8 cellular contexts compared by ENCODE assay signal in genomic region chr7:55432937-55433784, GRCh38.
DNase-seq lines count a peak whose midpoint lies in the region; ATAC-seq, FAIRE-seq and TF ChIP-seq lines count a peak whose summit lies in the region.

No MANE protein-coding gene starts in this region.

- H3K79me2 ChIP-seq in PC-9 (ENCODE audit: low read depth) (no peaks in the 10 kb centered on the region), endothelial cell of umbilical vein (ENCODE audit: control insufficient read depth, insufficient read depth, low read length) (no peaks in the 10 kb centered on the region), osteoblast (ENCODE audit: insufficient read depth, low read length) (no peaks in the 10 kb centered on the region)

- peak; percentile 62 for DNase-seq in EH (ENCODE audit: low read depth)
- DNase-seq in HuH-7 (ENCODE audit: low spot score): peak; percentile 93
- peak; percentile 47 to 79 for DNase-seq in PC-9
- DNase-seq in endothelial cell of umbilical vein (ENCODE audit: low read depth, low spot score): peak; percentile 36
- DNase-seq in osteoblast (ENCODE audit: insufficient read length, low spot score, missing footprints): no peak
- DNase-seq in activated effector memory CD4-positive, alpha-beta T cell treated with Interleukin-2 at 50 U/mL for 16 hours: no peak
- DNase-seq in stimulated activated CD4-positive, alpha-beta T cell treated with anti-CD3 and anti-CD28 coated beads, Interleukin-2, amount 100 ng/mL, for 48 hours: no peak

- H3K4me2 ChIP-seq in PC-9 (no peak overlapping the region), endothelial cell of umbilical vein (ENCODE audit: insufficient read depth, low read length) (no peak overlapping the region), osteoblast (ENCODE audit: insufficient read depth, low read length) (no peak overlapping the region)

- BruUV-seq in PC-9 (replicated peaks; lab: Mats Ljungman, UMichigan) (no TSS peak), endothelial cell of umbilical vein (replicated peaks; lab: Mats Ljungman, UMichigan) (no TSS peak)

- no peak overlapping the region for H3K27ac ChIP-seq in PC-9
- H3K27ac ChIP-seq in endothelial cell of umbilical vein (ENCODE audit: insufficient read depth, low read depth, low read length): no peak overlapping the region
- H3K27ac ChIP-seq in osteoblast (ENCODE audit: low read depth, low read length): no peak overlapping the region

- no peaks in the 10 kb centered on the region for H4K20me1 ChIP-seq in PC-9 (ENCODE audit: insufficient read depth)
- no peaks in the 10 kb centered on the region for H4K20me1 ChIP-seq in endothelial cell of umbilical vein (replicated peaks; ENCODE audit: control insufficient read depth, extremely low read depth, insufficient read depth, low read length)
- H4K20me1 ChIP-seq in osteoblast (ENCODE audit: insufficient read depth, low read length): no peaks in the 10 kb centered on the region

- no peaks in the 10 kb centered on the region for H3K9me2 ChIP-seq in PC-9 (ENCODE audit: insufficient read depth)

- no peaks in the 10 kb centered on the region for H3K36me3 ChIP-seq in PC-9 (ENCODE audit: low read depth)
- no peaks in the 10 kb centered on the region for H3K36me3 ChIP-seq in endothelial cell of umbilical vein (ENCODE audit: control insufficient read depth in 2 of 2, extremely low read depth in 1 of 2, insufficient read depth in 2 of 2, low read length in 2 of 2)
- no peaks in the 10 kb centered on the region for H3K36me3 ChIP-seq in osteoblast (ENCODE audit: insufficient read depth, low read length)

- dilution Hi-C loops in endothelial cell of umbilical vein (cut with MboI; ENCODE audit: extremely low pct_ligation_motif_present, low sequenced_read_pairs): no loop called here

- H3K9me3 ChIP-seq in PC-9 (ENCODE audit: insufficient read depth, low read depth) (no peaks in the 10 kb centered on the region), endothelial cell of umbilical vein (replicated peaks; ENCODE audit: control insufficient read depth, insufficient read depth, low read length) (no peaks in the 10 kb centered on the region), osteoblast (ENCODE audit: low read depth, low read length) (no peaks in the 10 kb centered on the region)

- intact Hi-C loops in PC-9 (cut with micrococcal nuclease; ENCODE audit: unreplicated experiment) (loop anchor here (1.0 to 10.0 kb wide), 7 partner anchors 142 to 641 kb away; partner anchors contain the start of genes NIPSNAP2 and VOPP1), endothelial cell of umbilical vein (cut with micrococcal nuclease) (loop anchor here (1.0 kb wide), 1 partner anchor 165 kb away; no protein-coding TSS in a partner anchor)

- H3K4me3 ChIP-seq in PC-9 (no peak overlapping the region), endothelial cell of umbilical vein (replicated peaks in 1 of 3; ENCODE audit: insufficient read depth in 1 of 3, low read depth in 1 of 3, low read length in 3 of 3) (no peak overlapping the region), osteoblast (ENCODE audit: insufficient read depth, low read length) (no peak overlapping the region)

- H3K9ac ChIP-seq in endothelial cell of umbilical vein (replicated peaks; ENCODE audit: extremely low read depth, insufficient read depth, low read length): no peak overlapping the region

- no peaks in the 10 kb centered on the region for H3K27me3 ChIP-seq in PC-9 (ENCODE audit: insufficient read depth, low read depth)
- no peaks in the 10 kb centered on the region for H3K27me3 ChIP-seq in endothelial cell of umbilical vein (ENCODE audit: control insufficient read depth in 2 of 2, insufficient read depth in 2 of 2, low read length in 2 of 2)
- no peaks in the 10 kb centered on the region for H3K27me3 ChIP-seq in osteoblast (ENCODE audit: insufficient read depth, low read length)

- no peak for FAIRE-seq in endothelial cell of umbilical vein (lab: Jason Lieb, UNC)

- no peak for TF ChIP-seq POLR2A in endothelial cell of umbilical vein (IDR thresholded peaks at IDR 0.05; ENCODE audit: low read depth, low read length)

- peak; percentile 88 for ATAC-seq in GM19463 (IDR thresholded peaks at IDR 0.05; ENCODE audit: unreplicated experiment)

- peak; percentile 93 for TF ChIP-seq CTCF in PC-9 (conservative IDR thresholded peaks at IDR 0.05)
- TF ChIP-seq CTCF in endothelial cell of umbilical vein (IDR thresholded peaks at IDR 0.05; ENCODE audit: extremely low read depth in 1 of 2, insufficient read depth in 1 of 2, low read depth in 1 of 2, low read length in 2 of 2): peak; percentile 32 to 34
- TF ChIP-seq CTCF in osteoblast (IDR thresholded peaks at IDR 0.05; ENCODE audit: extremely low read depth, low read depth, low read length): peak; percentile 49

- H3F3A ChIP-seq in PC-9 (ENCODE audit: insufficient read depth, low read depth): no peaks in the 10 kb centered on the region

- POLR2A ChIA-PET in PC-9 (lab: Charles Lee; ENCODE audit: unreplicated experiment): interaction anchor here (0.7 kb wide), 1 partner anchor 516 kb away, joined by 4 read pairs; no protein-coding TSS in a partner anchor
- POLR2A ChIA-PET in endothelial cell of umbilical vein (lab: Charles Lee): no interaction called here

- H3K9me1 ChIP-seq in endothelial cell of umbilical vein (replicated peaks; ENCODE audit: control insufficient read depth, extremely low read depth, insufficient read depth, low read length): no peaks in the 10 kb centered on the region

- no peaks in the 10 kb centered on the region for H3K4me1 ChIP-seq in PC-9 (replicated peaks; ENCODE audit: insufficient read depth)
- H3K4me1 ChIP-seq in endothelial cell of umbilical vein (ENCODE audit: control insufficient read depth, extremely low read depth, insufficient read depth, low read length): no peaks in the 10 kb centered on the region
- H3K4me1 ChIP-seq in osteoblast (ENCODE audit: insufficient read depth, low read length): no peaks in the 10 kb centered on the region

- no peak overlapping the region for H2AFZ ChIP-seq in PC-9
- H2AFZ ChIP-seq in endothelial cell of umbilical vein (ENCODE audit: low read depth, low read length): no peak overlapping the region
- no peak overlapping the region for H2AFZ ChIP-seq in osteoblast (ENCODE audit: low read length)

- CTCF ChIA-PET in PC-9 (lab: Charles Lee): no interaction called here
- CTCF ChIA-PET in endothelial cell of umbilical vein (lab: Charles Lee): interaction anchor here (0.6 to 1.9 kb wide), 7 partner anchors 9 to 165 kb away, joined by 3 to 12 read pairs (median 7); no protein-coding TSS in a partner anchor

TF ChIP-seq in endothelial cell of umbilical vein, 7 proteins besides CTCF, POLR2A, EP300 and RAD21:
- no peak for TF ChIP-seq FOS (IDR thresholded peaks at IDR 0.05; ENCODE audit: borderline replicate concordance, insufficient read depth, low read length)
- no peak for TF ChIP-seq EZH2 (IDR thresholded peaks at IDR 0.05; ENCODE audit: borderline replicate concordance, low read depth, low read length, severe bottlenecking)
- no peak for TF ChIP-seq JUN (IDR thresholded peaks at IDR 0.05; ENCODE audit: borderline replicate concordance, insufficient read depth, insufficient read length, low read depth)
- no peak for TF ChIP-seq MYC (IDR thresholded peaks at IDR 0.05; ENCODE audit: low read depth, low read length)
- no peak for TF ChIP-seq POLR2AphosphoS5 (IDR thresholded peaks at IDR 0.05; ENCODE audit: insufficient read depth, low read depth, low read length)
- no peak for TF ChIP-seq MAX (IDR thresholded peaks at IDR 0.05; ENCODE audit: insufficient read depth, insufficient read length)

Comparison
In these comparisons a context has a peak if more than half of its experiments do, and no peak if none do; other contexts are left out.
1. DNase-seq: peak in EH (single experiment), HuH-7 (single experiment), PC-9 (2 of 2) and endothelial cell of umbilical vein (single experiment); none in osteoblast (single experiment), activated effector memory CD4-positive, alpha-beta T cell treated with Interleukin-2 at 50 U/mL for 16 hours (single experiment) and stimulated activated CD4-positive, alpha-beta T cell treated with anti-CD3 and anti-CD28 coated beads, Interleukin-2, amount 100 ng/mL, for 48 hours (0 of 2).
2. CTCF ChIP-seq: peak in every context shown above with its lines; median percentile 93 in PC-9; 49 in osteoblast; 33 in endothelial cell of umbilical vein.